In the genomic region with DNA sequence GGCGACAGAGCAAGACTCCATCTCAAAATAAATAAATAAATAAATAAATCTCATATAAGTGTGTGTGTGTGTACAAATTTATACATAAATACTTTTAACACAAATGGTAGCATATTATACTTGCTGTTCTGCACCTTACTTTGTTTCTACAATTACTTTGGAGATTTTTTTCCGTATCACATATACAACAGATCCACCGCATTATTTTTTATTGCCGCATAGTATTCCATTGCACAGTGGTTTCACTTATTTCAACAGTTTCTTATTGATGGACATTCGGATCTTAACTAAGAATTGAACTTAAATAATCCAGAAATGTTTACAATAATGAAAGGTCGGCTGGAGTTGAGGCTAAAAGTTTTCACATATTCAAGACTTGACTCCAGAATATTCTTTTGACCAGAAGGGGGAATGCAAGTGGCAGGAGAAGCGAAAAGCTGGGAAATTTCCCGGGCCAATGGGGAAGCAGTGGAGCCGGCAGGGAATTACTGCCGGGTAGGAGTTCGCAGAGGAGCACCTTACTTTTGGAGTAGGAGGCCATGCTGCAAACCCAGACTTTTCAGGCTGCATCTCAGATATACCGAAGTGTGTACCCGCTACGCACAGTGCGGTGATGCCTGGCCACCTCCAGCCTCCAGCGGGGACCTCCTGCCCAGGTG, we compare ENCODE assay signal across 8 cellular contexts.
A peak's percentile ranks its signal among the peaks of the same experiment; 100 is the strongest.
DNase-seq lines count a peak whose midpoint lies in the region; ATAC-seq and TF ChIP-seq lines count a peak whose summit lies in the region.

No MANE protein-coding gene starts in this region.

- no peaks in the 10 kb centered on the region for H3K36me3 Mint-ChIP-seq in nephron progenitor cell (ENCODE audit: low read depth)

- H3K9me3 Mint-ChIP-seq in nephron progenitor cell: peaks cover 7% of the 10 kb centered on the region

- H3K27me3 Mint-ChIP-seq in nephron progenitor cell (ENCODE audit: low read depth, poor library complexity): peaks cover 86% of the 10 kb centered on the region

- TF ChIP-seq CTCF in AG09309 (IDR thresholded peaks at IDR 0.05; ENCODE audit: control insufficient read depth, insufficient read depth, low read depth, low read length, missing control alignments) (no peak), coronary artery (IDR thresholded peaks at IDR 0.05) (no peak), nephron progenitor cell (IDR thresholded peaks at IDR 0.05) (no peak)

- DNase-seq in AG09309 (ENCODE audit: low read depth) (no peak), coronary artery (ENCODE audit: low spot score) (no peak), nephron progenitor cell (no peak), COLO829 (ENCODE audit: low spot score) (no peak), NCI-H1048 (lab: John Stamatoyannopoulos, UW) (no peak)
- DNase-seq in stimulated activated CD4-positive, alpha-beta T cell treated with anti-CD3 and anti-CD28 coated beads, Interleukin-2, amount 100 ng/mL, for 48 hours: no peak

- H3K27ac ChIP-seq in coronary artery: no peak overlapping the region

- peaks cover 7% of the 10 kb centered on the region for H3K4me1 Mint-ChIP-seq in nephron progenitor cell

- ATAC-seq in HG03060 (IDR thresholded peaks at IDR 0.05; ENCODE audit: low read depth, unreplicated experiment): peak; percentile 12
- no peak for ATAC-seq in HG02852 (IDR thresholded peaks at IDR 0.05; ENCODE audit: unreplicated experiment)

- no peak overlapping the region for H3K27ac Mint-ChIP-seq in nephron progenitor cell

- H3K4me3 Mint-ChIP-seq in nephron progenitor cell: peak overlapping the region; percentile 77

- H3K4me3 ChIP-seq in AG09309 (ENCODE audit: control insufficient read depth, low read depth, low read length) (peak overlapping the region; percentile 51), coronary artery (peak overlapping the region; percentile 74)
